ENCODE assay signal across 2 cellular contexts in genomic region chr11:64864135-64864472, GRCh38.
TF ChIP-seq lines count a peak whose summit lies in the region.

No MANE protein-coding gene starts in this region.

TF ChIP-seq in GM12878, 131 proteins besides CTCF, POLR2A, EP300 and RAD21:
- TF ChIP-seq SIN3A (IDR thresholded peaks at IDR 0.05; ENCODE audit: low read depth, low read length) (0 out of 2 replicates have a peak, but pooled peaks have one; percentile 31), ZNF687 (IDR thresholded peaks at IDR 0.05) (peak; percentile 47; the same call in 1 of the 2 replicates), CHD4 (IDR thresholded peaks at IDR 0.05) (no peak)
TF ChIP-seq in GM12878: peak in this region for 2.

TF ChIP-seq in liver, 16 proteins besides CTCF, POLR2A, EP300 and RAD21:
- peak in 1 of 2 donors; percentile 4 for TF ChIP-seq EGR1 (IDR thresholded peaks at IDR 0.05; ENCODE audit: low read depth in 2 of 2)
- TF ChIP-seq FOXA2 (IDR thresholded peaks at IDR 0.05) = no peak
- no peak for TF ChIP-seq NR2F2 (IDR thresholded peaks at IDR 0.05)
- TF ChIP-seq REST (IDR thresholded peaks at IDR 0.05) = no peak
- peak; percentile 16 to 75 for TF ChIP-seq RXRA (IDR thresholded peaks at IDR 0.05)
- no peak for TF ChIP-seq FOXA1 (IDR thresholded peaks at IDR 0.05)
- TF ChIP-seq GABPA (IDR thresholded peaks at IDR 0.05 in 1 of 2, conservative IDR thresholded peaks at IDR 0.05 in 1 of 2) = no peak
- peak; percentile 79 for TF ChIP-seq MAX (IDR thresholded peaks at IDR 0.05)
- peak; percentile 82 to 88 for TF ChIP-seq HNF4A (conservative IDR thresholded peaks at IDR 0.05)
- no peak for TF ChIP-seq ZBTB33 (IDR thresholded peaks at IDR 0.05)
- peak; percentile 25 for TF ChIP-seq SP1 (IDR thresholded peaks at IDR 0.05)
- TF ChIP-seq ATF3 (IDR thresholded peaks at IDR 0.05) = no peak
- TF ChIP-seq YY1 (IDR thresholded peaks at IDR 0.05) = no peak
- TF ChIP-seq TAF1 (conservative IDR thresholded peaks at IDR 0.05) = no peak
- no peak for TF ChIP-seq HNF4G (IDR thresholded peaks at IDR 0.05)
- TF ChIP-seq JUND (IDR thresholded peaks at IDR 0.05) = no peak
TF ChIP-seq in liver: peak in this region for 5.
